1 cellular context compared by ENCODE assay signal in the genomic region with DNA sequence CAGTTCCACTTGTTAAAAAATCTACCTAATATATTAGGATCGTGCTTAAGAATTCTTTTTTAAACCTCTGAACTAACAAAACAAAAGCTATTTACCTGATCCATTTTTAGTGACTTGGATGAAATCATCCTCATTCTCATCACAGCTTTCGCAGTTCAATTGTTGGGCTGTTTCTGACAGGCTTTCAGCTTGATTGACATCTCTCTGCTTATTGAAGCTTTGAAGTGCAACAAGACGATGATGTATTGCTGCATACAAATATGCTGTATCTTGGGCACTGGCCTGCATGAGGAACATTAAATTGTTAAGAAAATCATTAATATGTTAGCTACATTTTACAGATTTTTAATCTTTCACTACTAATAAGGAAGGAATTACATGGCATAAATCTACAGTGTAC.
TF ChIP-seq lines count a peak whose summit lies in the region.

No MANE protein-coding gene starts in this region.

TF ChIP-seq in GM12878, 131 proteins besides CTCF, POLR2A, EP300 and RAD21:
- TF ChIP-seq NFXL1 (IDR thresholded peaks at IDR 0.05; ENCODE audit: borderline replicate concordance): no peak
- TF ChIP-seq, protein P1, sequence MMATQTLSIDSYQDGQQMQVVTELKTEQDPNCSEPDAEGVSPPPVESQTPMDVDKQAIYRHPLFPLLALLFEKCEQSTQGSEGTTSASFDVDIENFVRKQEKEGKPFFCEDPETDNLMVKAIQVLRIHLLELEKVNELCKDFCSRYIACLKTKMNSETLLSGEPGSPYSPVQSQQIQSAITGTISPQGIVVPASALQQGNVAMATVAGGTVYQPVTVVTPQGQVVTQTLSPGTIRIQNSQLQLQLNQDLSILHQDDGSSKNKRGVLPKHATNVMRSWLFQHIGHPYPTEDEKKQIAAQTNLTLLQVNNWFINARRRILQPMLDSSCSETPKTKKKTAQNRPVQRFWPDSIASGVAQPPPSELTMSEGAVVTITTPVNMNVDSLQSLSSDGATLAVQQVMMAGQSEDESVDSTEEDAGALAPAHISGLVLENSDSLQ (IDR thresholded peaks at IDR 0.05): 0 out of 2 replicates have a peak, but pooled peaks have one; percentile 13
